ENCODE assay signal across 20 cellular contexts in genomic region chr22:30628491-30628890, GRCh38. TPM values are rescaled to one million over a fixed set of nuclear protein-coding genes. Genes with fewer than 3 reads are reported as not detected.
DNase-seq lines count a peak whose midpoint lies in the region; ATAC-seq and TF ChIP-seq lines count a peak whose summit lies in the region.
"Had no signal": no experiment of that assay in that cellular context is flagged by ENCODE, and none has a peak within 500 bp of the region (broad histone marks: within the 10 kb centered on the region; RNA-seq: fewer than 3 reads in every experiment).

No MANE protein-coding gene starts in this region.

- DNase-seq in DMS79 (lab: John Stamatoyannopoulos, UW) (peak; percentile 32), M059J (ENCODE audit: low read depth) (peak; percentile 11), heart left ventricle (peak in 4 of 5 donors; percentile 32 to 72 (median 42)), neuronal stem cell (ENCODE audit: low spot score) (no peak), ascending aorta (ENCODE audit: low spot score in 2 of 2) (no peak), smooth muscle cell (lab: John Stamatoyannopoulos, UW; ENCODE audit: unreplicated experiment) (no peak), AG08395 (ENCODE audit: low spot score) (no peak)
- DNase-seq: CD8-positive, alpha-beta memory T cell; NCI-H1048; NCI-H1694 treated with DMSO at 0.1 percent for 48 hours; NCI-H2171; NCI-H510A; NCI-H82; PC-3 had no signal

- no peak overlapping the region for H2BK120ac ChIP-seq in neuronal stem cell (ENCODE audit: low read depth, low read length)

- ATAC-seq in heart left ventricle = peak; percentile 54 to 91 (median 72)
- ATAC-seq in GM19023 (IDR thresholded peaks at IDR 0.05; ENCODE audit: unreplicated experiment) = no peak
- ATAC-seq: HepG2, PC-3 had no signal

- H3K4me3 ChIP-seq in heart left ventricle (no peak overlapping the region), neuronal stem cell (ENCODE audit: low read length in 2 of 2) (no peak overlapping the region), ascending aorta (no peak overlapping the region), smooth muscle cell (no peak overlapping the region)
- H3K4me3 ChIP-seq: BLaER1 treated with 17β-estradiol and CSF1 and Interleukin-3, amounts not matched to agents 10 nM and 100 nM had no signal

- H4K91ac ChIP-seq in neuronal stem cell (ENCODE audit: low read depth, low read length, poor library complexity) = no peak overlapping the region

- TF ChIP-seq CTCF in heart left ventricle (IDR thresholded peaks at IDR 0.05) (no peak), ascending aorta (IDR thresholded peaks at IDR 0.05) (no peak), smooth muscle cell (IDR thresholded peaks at IDR 0.05; ENCODE audit: borderline replicate concordance, insufficient read depth, poor library complexity, severe bottlenecking) (no peak)

- peaks cover 0 to 8% (median 0%) of the 10 kb centered on the region in 9 donors for H3K36me3 ChIP-seq in heart left ventricle
- peaks cover 9 to 27% of the 10 kb centered on the region in 2 donors for H3K36me3 ChIP-seq in neuronal stem cell (replicated peaks in 1 of 2; ENCODE audit: control insufficient read depth in 2 of 2, insufficient read depth in 2 of 2, low read length in 2 of 2)
- H3K36me3 ChIP-seq in ascending aorta = no peaks in the 10 kb centered on the region
- H3K36me3 ChIP-seq in smooth muscle cell (ENCODE audit: low read depth) = no peaks in the 10 kb centered on the region
- H3K36me3 ChIP-seq: BLaER1 treated with 17β-estradiol and CSF1 and Interleukin-3, amounts not matched to agents 10 nM and 100 nM had no signal

- H3K27ac ChIP-seq in heart left ventricle = peak overlapping the region in 2 of 12 donors; percentile 14 to 16
- H3K27ac ChIP-seq in neuronal stem cell (replicated peaks; ENCODE audit: low read length) = no peak overlapping the region
- H3K27ac ChIP-seq in ascending aorta = no peak overlapping the region
- H3K27ac ChIP-seq in smooth muscle cell (ENCODE audit: low read depth) = no peak overlapping the region
- H3K27ac ChIP-seq: BLaER1 treated with 17β-estradiol and CSF1 and Interleukin-3, amounts not matched to agents 10 nM and 100 nM; KMS-11 had no signal

- H3K4me1 ChIP-seq in heart left ventricle = peaks cover 0 to 16% (median 0%) of the 10 kb centered on the region in 12 donors
- no peaks in the 10 kb centered on the region for H3K4me1 ChIP-seq in neuronal stem cell (ENCODE audit: control insufficient read depth in 2 of 2, insufficient read depth in 1 of 2, low read depth in 1 of 2, low read length in 2 of 2)
- no peaks in the 10 kb centered on the region for H3K4me1 ChIP-seq in ascending aorta
- H3K4me1 ChIP-seq in smooth muscle cell (ENCODE audit: low read depth) = no peaks in the 10 kb centered on the region

- H2AK5ac ChIP-seq in neuronal stem cell (ENCODE audit: low read depth, low read length) = no peak overlapping the region

- no peak overlapping the region for H3K9ac ChIP-seq in neuronal stem cell (ENCODE audit: low read depth, low read length, poor library complexity)
- no peak overlapping the region for H3K9ac ChIP-seq in smooth muscle cell (ENCODE audit: low read depth)
- H3K9ac ChIP-seq: BLaER1 treated with 17β-estradiol and CSF1 and Interleukin-3, amounts not matched to agents 10 nM and 100 nM; KMS-11 had no signal

- no peak overlapping the region for H2BK15ac ChIP-seq in neuronal stem cell (ENCODE audit: low read length)

- 32 to 53% (median 48%) methylated on average over 4 of the region's 4 CpGs for WGBS in heart left ventricle, 4 donors
- WGBS in neuronal stem cell (ENCODE audit: extremely low coverage in 2 of 2, insufficient read length in 2 of 2, insufficient replicate concordance in 1 of 2), 2 donors = no CpG with 5 or more reads among the region's 4 CpGs
- WGBS in smooth muscle cell (ENCODE audit: low lambda C conversion rate) = 75% methylated on average over 4 of the region's 4 CpGs

- no peak for TF ChIP-seq POLR2A in heart left ventricle (IDR thresholded peaks at IDR 0.05)

- intact Hi-C loops in heart left ventricle (cut with DNase I) (loop anchor here in 1 of 10 donors (10.0 kb wide), 1 partner anchor 296 kb away; no protein-coding TSS in a partner anchor), ascending aorta (cut with DNase I) (no loop called here)

- no peaks in the 10 kb centered on the region for H3K79me2 ChIP-seq in smooth muscle cell (ENCODE audit: low read depth)

- H3K4ac ChIP-seq in neuronal stem cell (ENCODE audit: low read length) = no peak overlapping the region

- no peak overlapping the region for H2BK5ac ChIP-seq in neuronal stem cell (ENCODE audit: low read length)

- no peaks in the 10 kb centered on the region for H3K27me3 ChIP-seq in heart left ventricle
- no peaks in the 10 kb centered on the region for H3K27me3 ChIP-seq in neuronal stem cell (ENCODE audit: control insufficient read depth in 3 of 3, insufficient read depth in 3 of 3, low read depth in 1 of 3, low read length in 3 of 3)
- no peaks in the 10 kb centered on the region for H3K27me3 ChIP-seq in ascending aorta
- H3K27me3 ChIP-seq in smooth muscle cell (ENCODE audit: low read depth) = no peaks in the 10 kb centered on the region
- H3K27me3 ChIP-seq: BLaER1 treated with 17β-estradiol and CSF1 and Interleukin-3, amounts not matched to agents 10 nM and 100 nM had no signal

- no peak overlapping the region for H2BK12ac ChIP-seq in neuronal stem cell (ENCODE audit: low read length)

- H3K4me2 ChIP-seq in neuronal stem cell (ENCODE audit: insufficient read depth, low read length, poor library complexity, severe bottlenecking) (no peak overlapping the region), smooth muscle cell (no peak overlapping the region)
- H3K4me2 ChIP-seq: KMS-11 had no signal

- H3K18ac ChIP-seq in neuronal stem cell (ENCODE audit: low read length) = peak overlapping the region; percentile 58

- H2AFZ ChIP-seq in neuronal stem cell (ENCODE audit: low read length) (no peak overlapping the region), smooth muscle cell (ENCODE audit: low read depth) (no peak overlapping the region)

- H3K9me3 ChIP-seq in heart left ventricle = no peaks in the 10 kb centered on the region
- H3K9me3 ChIP-seq in neuronal stem cell (replicated peaks in 1 of 2; ENCODE audit: control insufficient read depth in 2 of 2, insufficient read depth in 1 of 2, low read depth in 1 of 2, low read length in 2 of 2) = no peaks in the 10 kb centered on the region
- no peaks in the 10 kb centered on the region for H3K9me3 ChIP-seq in ascending aorta
- H3K9me3 ChIP-seq in smooth muscle cell (replicated peaks; ENCODE audit: low read depth) = no peaks in the 10 kb centered on the region
- H3K9me3 ChIP-seq: BLaER1 treated with 17β-estradiol and CSF1 and Interleukin-3, amounts not matched to agents 10 nM and 100 nM had no signal

- H3K14ac ChIP-seq in neuronal stem cell (ENCODE audit: low read length) = no peak overlapping the region

- no peak overlapping the region for H3K23ac ChIP-seq in neuronal stem cell (ENCODE audit: low read depth, low read length, poor library complexity)

- no peak overlapping the region for H4K8ac ChIP-seq in neuronal stem cell (ENCODE audit: low read depth, low read length)

- H3F3A ChIP-seq in smooth muscle cell (ENCODE audit: low read depth) = no peaks in the 10 kb centered on the region

- H3K79me1 ChIP-seq in neuronal stem cell (ENCODE audit: low read depth, low read length) = no peaks in the 10 kb centered on the region

- H4K20me1 ChIP-seq in smooth muscle cell (ENCODE audit: low read depth) = no peaks in the 10 kb centered on the region
- H4K20me1 ChIP-seq: BLaER1 treated with 17β-estradiol and CSF1 and Interleukin-3, amounts not matched to agents 10 nM and 100 nM had no signal

RNA-seq across cellular contexts. Expression of gene SLC35E4, which starts 7.1 kb away (rescaled TPM):
- 7.6 and 9.0 TPM in 2 replicates for total RNA-seq in M059J (2014; rRNA removed; shearing (Covaris generic))
- total RNA-seq in heart left ventricle = 1 to 10 TPM; 2.4 to 9.8 (median 4.0) TPM
- polyA plus RNA-seq in heart left ventricle = 1 to 10 TPM; 3.4 to 5.1 TPM
- polyA plus RNA-seq in neuronal stem cell (2013, experiment 1 of 2) = 4.1 TPM
- polyA plus RNA-seq in neuronal stem cell (2013, experiment 2 of 2) = 4.0 TPM
- 38.1 TPM for total RNA-seq in ascending aorta
- 3.6 and 5.0 TPM in 2 replicates for total RNA-seq in smooth muscle cell
- polyA plus RNA-seq in smooth muscle cell = 4.1 and 7.2 TPM in 2 replicates

RNA-seq across cellular contexts. Expression of gene TCN2, which starts 21.5 kb away (rescaled TPM):
- 5.8 and 6.2 TPM in 2 replicates for total RNA-seq in M059J (2014; rRNA removed; shearing (Covaris generic))
- total RNA-seq in heart left ventricle (10 to 100 TPM; 11.2 to 69.9 (median 19.5) TPM), ascending aorta (56.8 TPM), smooth muscle cell (3.4 and 5.2 TPM in 2 replicates)
- polyA plus RNA-seq in heart left ventricle (10 to 100 TPM; 11.0 to 19.2 TPM), smooth muscle cell (3.1 and 3.3 TPM in 2 replicates)
- polyA plus RNA-seq in neuronal stem cell (2013, experiment 1 of 2) = 22.2 TPM
- 21.8 TPM for polyA plus RNA-seq in neuronal stem cell (2013, experiment 2 of 2)

RNA-seq across cellular contexts. Expression of gene PES1, which starts 36.8 kb away (rescaled TPM):
- 53.1 and 57.9 TPM in 2 replicates for total RNA-seq in M059J (2014; rRNA removed; shearing (Covaris generic))
- 10 to 100 TPM; 15.7 to 39.8 (median 27.8) TPM for total RNA-seq in heart left ventricle
- 10 to 100 TPM; 23.0 to 60.9 TPM for polyA plus RNA-seq in heart left ventricle
- polyA plus RNA-seq in neuronal stem cell (2013, experiment 1 of 2) = 42.0 TPM
- polyA plus RNA-seq in neuronal stem cell (2013, experiment 2 of 2) = 42.4 TPM
- total RNA-seq in ascending aorta = 24.7 TPM
- total RNA-seq in smooth muscle cell = 27.4 and 35.6 TPM in 2 replicates
- polyA plus RNA-seq in smooth muscle cell = 52.7 and 59.4 TPM in 2 replicates

RNA-seq across cellular contexts. Expression of gene DUSP18, which starts 39.2 kb away (rescaled TPM):
- total RNA-seq in M059J (2014; rRNA removed; shearing (Covaris generic)) = 3.8 and 4.6 TPM in 2 replicates
- total RNA-seq in heart left ventricle = 1 to 10 TPM; 1.8 to 6.1 (median 3.1) TPM
- 1 to 10 TPM; 1.6 to 3.2 TPM for polyA plus RNA-seq in heart left ventricle
- 4.9 TPM for polyA plus RNA-seq in neuronal stem cell (2013, experiment 1 of 2)
- polyA plus RNA-seq in neuronal stem cell (2013, experiment 2 of 2) = 4.9 TPM
- total RNA-seq in ascending aorta = 0.21 TPM
- total RNA-seq in smooth muscle cell = 8.9 and 11.0 TPM in 2 replicates
- polyA plus RNA-seq in smooth muscle cell = 8.1 and 9.3 TPM in 2 replicates

RNA-seq across cellular contexts. Expression of gene GAL3ST1, which starts 54.0 kb away (rescaled TPM):
- total RNA-seq in M059J (2014; rRNA removed; shearing (Covaris generic)) = not detected in 2 replicates
- total RNA-seq in heart left ventricle (1 to 10 TPM in 1 of 9 donors, under 1 TPM in 3, not detected in 5; 0.25 to 1.1 (median 0.58) TPM), ascending aorta (not detected), smooth muscle cell (not detected in 2 replicates)
- polyA plus RNA-seq in heart left ventricle (under 1 TPM; 0.14 to 0.19 TPM), smooth muscle cell (0.35 and 0.78 TPM in 2 replicates)
- polyA plus RNA-seq in neuronal stem cell (2013, experiment 1 of 2) = 13.1 TPM
- polyA plus RNA-seq in neuronal stem cell (2013, experiment 2 of 2) = 11.8 TPM
- total RNA-seq: H4, MCF 10A, PC-3 had no signal

Comparison
In these comparisons a context has a peak if more than half of its experiments do, and no peak if none do; other contexts are left out.
1. DNase-seq: peak in DMS79 (single experiment), M059J (single experiment) and heart left ventricle (4 of 5); none in neuronal stem cell (single experiment), ascending aorta (0 of 2), smooth muscle cell (single experiment) and AG08395 (single experiment).